ENCODE assay signal across 9 cellular contexts in the genomic region with DNA sequence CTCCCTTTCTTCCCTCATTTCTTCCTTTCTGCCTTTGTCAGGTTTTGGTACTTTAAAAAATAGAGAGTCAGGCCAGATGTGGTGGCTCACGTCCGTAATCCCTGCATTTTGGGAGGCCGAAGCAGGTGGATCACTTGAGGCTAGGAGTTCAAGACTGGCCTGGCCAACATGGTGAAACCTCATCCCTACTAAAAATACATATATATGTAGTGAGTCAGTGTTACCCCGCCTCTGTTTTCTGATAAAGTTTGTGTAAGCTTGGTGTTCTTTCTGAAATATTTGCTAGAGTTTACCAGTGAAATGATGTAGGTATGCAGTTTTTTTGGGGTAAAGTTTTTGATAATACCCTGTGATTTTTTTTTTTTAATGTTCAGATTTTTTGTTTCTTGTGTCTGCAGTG. TPM values are rescaled to one million over a fixed set of nuclear protein-coding genes. Genes with fewer than 3 reads are reported as not detected.
A peak's percentile ranks its signal among the peaks of the same experiment; 100 is the strongest.
DNase-seq lines count a peak whose midpoint lies in the region; TF ChIP-seq lines count a peak whose summit lies in the region.
"Had no signal": no experiment of that assay in that cellular context is flagged by ENCODE, and none has a peak within 500 bp of the region (broad histone marks: within the 10 kb centered on the region; RNA-seq: fewer than 3 reads in every experiment).

No MANE protein-coding gene starts in this region.

- DNase-seq in AG10803 (ENCODE audit: low read depth) (peak; percentile 21), HFFc6 (no peak), myocyte (ENCODE audit: low read depth) (peak; percentile 73), nephron progenitor cell (no peak), DMS53 (lab: John Stamatoyannopoulos, UW) (no peak), epidermal melanocyte (ENCODE audit: insufficient read length, low spot score) (no peak)
- no peak for DNase-seq in NK-92 treated with Interleukin-12 subunit alpha and Interleukin-12 subunit beta, amount 100 ng/mL, for 24 hours (lab: John Stamatoyannopoulos, UW)

- peaks cover 44% of the 10 kb centered on the region for H3K36me3 Mint-ChIP-seq in HFFc6 (ENCODE audit: low read depth)
- peaks cover 65% of the 10 kb centered on the region for H3K36me3 Mint-ChIP-seq in brain
- H3K36me3 Mint-ChIP-seq in nephron progenitor cell (ENCODE audit: low read depth), result peaks cover 68% of the 10 kb centered on the region

- H3K4me3 ChIP-seq in AG10803 (ENCODE audit: low read length), result no peak overlapping the region

- TF ChIP-seq CTCF in AG10803 (conservative IDR thresholded peaks at IDR 0.05; ENCODE audit: low read length), result no peak
- TF ChIP-seq CTCF in HFFc6 (IDR thresholded peaks at IDR 0.05), result no peak
- TF ChIP-seq CTCF in brain (conservative IDR thresholded peaks at IDR 0.05), result no peak
- TF ChIP-seq CTCF in nephron progenitor cell (IDR thresholded peaks at IDR 0.05), result no peak

- H3K27me3 Mint-ChIP-seq in HFFc6 (ENCODE audit: insufficient read depth), result peaks cover 4% of the 10 kb centered on the region
- no peaks in the 10 kb centered on the region for H3K27me3 Mint-ChIP-seq in brain
- H3K27me3 Mint-ChIP-seq in nephron progenitor cell (ENCODE audit: low read depth, poor library complexity), result peaks cover 4% of the 10 kb centered on the region
- H3K27me3 Mint-ChIP-seq: IgD-negative memory B cell had no signal

- H3K4me1 Mint-ChIP-seq in HFFc6 (ENCODE audit: low read depth) (peaks cover 30% of the 10 kb centered on the region), brain (peaks cover 33% of the 10 kb centered on the region), nephron progenitor cell (no peaks in the 10 kb centered on the region)

- H3K27ac Mint-ChIP-seq in HFFc6 (peak overlapping the region; percentile 88), brain (peak overlapping the region in 3 of 5 experiments; percentile 76 to 89 (median 87)), nephron progenitor cell (no peak overlapping the region)

- H3K4me3 Mint-ChIP-seq in HFFc6 (peak overlapping the region; percentile 69), brain (no peak overlapping the region), nephron progenitor cell (no peak overlapping the region)

- H3K9me3 Mint-ChIP-seq in HFFc6, result peaks cover 35% of the 10 kb centered on the region
- peaks cover 20 to 31% (median 29%) of the 10 kb centered on the region in 5 experiments for H3K9me3 Mint-ChIP-seq in brain
- H3K9me3 Mint-ChIP-seq in nephron progenitor cell, result peaks cover 37% of the 10 kb centered on the region
- H3K9me3 Mint-ChIP-seq: IgD-negative memory B cell had no signal

RNA-seq across cellular contexts. Expression of a gene that starts 58.8 kb away (rescaled TPM):
- 10 to 100 TPM in 3 of 6 experiments, 1 to 10 TPM in 3; 8.1 to 12.2 (median 10.3) TPM for total RNA-seq in HFFc6 (2021; fragmentation: NEBNext Ultra II Directional; extraction: Animal tissue kit (Norgen Biotek cat#: 25700))
- 16.2 TPM for polyA plus RNA-seq in brain (ENCODE audit: insufficient read depth, low read depth, low replicate concordance)
- 45.1 and 59.5 TPM in 2 replicates for total RNA-seq in myocyte
- polyA plus RNA-seq in myocyte (2012), result 32.5 TPM

Comparison
In these comparisons a context has a peak if more than half of its experiments do, and no peak if none do; other contexts are left out.
1. DNase-seq: peak in AG10803 (single experiment) and myocyte (single experiment); none in HFFc6 (single experiment), nephron progenitor cell (single experiment), DMS53 (single experiment), NK-92 treated with Interleukin-12 subunit alpha and Interleukin-12 subunit beta, amount 100 ng/mL, for 24 hours (single experiment) and epidermal melanocyte (single experiment).